Comparison of ENCODE assay signal across 7 cellular contexts in the genomic region with DNA sequence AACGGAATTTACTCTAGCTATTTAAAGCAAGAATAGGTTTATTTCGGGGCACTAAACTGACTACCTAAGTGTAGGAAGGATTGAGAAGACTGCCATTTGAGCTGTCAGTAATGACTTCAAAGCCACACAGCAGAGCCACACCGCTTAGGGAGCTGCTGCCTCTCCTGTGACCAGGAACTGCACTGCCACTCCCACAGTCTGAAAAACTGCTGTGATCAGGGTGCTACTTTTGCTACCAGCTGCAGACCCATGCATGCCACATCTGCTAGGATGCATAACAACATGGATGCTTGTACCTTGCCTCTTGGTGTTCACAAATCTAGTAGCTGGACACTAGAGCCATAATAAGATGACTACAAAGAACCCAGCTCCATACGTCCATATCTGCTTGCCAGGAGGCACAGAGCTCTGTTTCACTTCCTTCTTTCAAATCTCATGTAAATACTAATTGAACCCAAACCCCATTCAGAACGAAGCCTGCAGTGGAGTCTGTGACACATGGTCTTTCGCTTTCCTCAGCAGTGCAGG. TPM values are rescaled to one million over a fixed set of nuclear protein-coding genes. Genes with fewer than 3 reads are reported as not detected.
DNase-seq lines count a peak whose midpoint lies in the region; ATAC-seq and TF ChIP-seq lines count a peak whose summit lies in the region.

No MANE protein-coding gene starts in this region.

- H3K27ac ChIP-seq in smooth muscle cell (ENCODE audit: low read depth) = no peak overlapping the region

- ATAC-seq in HG02884 (IDR thresholded peaks at IDR 0.05; ENCODE audit: unreplicated experiment) = peak; percentile 76
- no peak for ATAC-seq in activated CD8-positive, alpha-beta T cell treated with anti-CD3 and anti-CD28 coated beads for 36 hours

- no peak overlapping the region for H3K9ac ChIP-seq in smooth muscle cell (ENCODE audit: low read depth)

- 57% methylated on average over 6 of the region's 6 CpGs for WGBS in smooth muscle cell (ENCODE audit: low lambda C conversion rate)

- no peak overlapping the region for H3K27ac Mint-ChIP-seq in activated CD8-positive, alpha-beta T cell treated with anti-CD3 and anti-CD28 coated beads for 36 hours

- POLR2A ChIA-PET in activated CD8-positive, alpha-beta T cell treated with anti-CD3 and anti-CD28 coated beads for 36 hours (lab: Charles Lee) = no interaction called here

- DNase-seq in GM19240 (ENCODE audit: insufficient read length, low spot score) (peak; percentile 31), NOMO-1 (lab: John Stamatoyannopoulos, UW; ENCODE audit: unreplicated experiment in 2 of 2) (peak; percentile 1 to 69), smooth muscle cell (lab: John Stamatoyannopoulos, UW; ENCODE audit: unreplicated experiment) (no peak), NCI-H69 (lab: John Stamatoyannopoulos, UW) (no peak), DMS114 treated with DMSO at 0.1 percent for 48 hours (lab: John Stamatoyannopoulos, UW; ENCODE audit: unreplicated experiment) (no peak)
- DNase-seq in activated CD8-positive, alpha-beta T cell treated with anti-CD3 and anti-CD28 coated beads for 36 hours = no peak

- no peak overlapping the region for H3K4me3 Mint-ChIP-seq in activated CD8-positive, alpha-beta T cell treated with anti-CD3 and anti-CD28 coated beads for 36 hours

- H4K20me1 ChIP-seq in smooth muscle cell (ENCODE audit: low read depth) = peaks cover 25% of the 10 kb centered on the region

- no peak for TF ChIP-seq CTCF in smooth muscle cell (IDR thresholded peaks at IDR 0.05; ENCODE audit: borderline replicate concordance, insufficient read depth, poor library complexity, severe bottlenecking)
- TF ChIP-seq CTCF in activated CD8-positive, alpha-beta T cell treated with anti-CD3 and anti-CD28 coated beads for 36 hours (IDR thresholded peaks at IDR 0.05) = no peak

- no peaks in the 10 kb centered on the region for H3K36me3 Mint-ChIP-seq in activated CD8-positive, alpha-beta T cell treated with anti-CD3 and anti-CD28 coated beads for 36 hours (ENCODE audit: low read depth)

- H3K27me3 ChIP-seq in smooth muscle cell (ENCODE audit: low read depth) = no peaks in the 10 kb centered on the region

- H3K4me1 Mint-ChIP-seq in activated CD8-positive, alpha-beta T cell treated with anti-CD3 and anti-CD28 coated beads for 36 hours (ENCODE audit: low read depth) = peaks cover 6% of the 10 kb centered on the region

- H3K4me1 ChIP-seq in smooth muscle cell (ENCODE audit: low read depth) = peaks cover 18% of the 10 kb centered on the region

- no peaks in the 10 kb centered on the region for H3K36me3 ChIP-seq in smooth muscle cell (ENCODE audit: low read depth)

- intact Hi-C loops in activated CD8-positive, alpha-beta T cell treated with anti-CD3 and anti-CD28 coated beads for 36 hours (cut with micrococcal nuclease) = no loop called here

- H2AFZ ChIP-seq in smooth muscle cell (ENCODE audit: low read depth) = no peak overlapping the region

- peaks cover 7% of the 10 kb centered on the region for H3F3A ChIP-seq in smooth muscle cell (ENCODE audit: low read depth)

- no peaks in the 10 kb centered on the region for H3K9me3 ChIP-seq in smooth muscle cell (replicated peaks; ENCODE audit: low read depth)

- peaks cover 30% of the 10 kb centered on the region for H3K27me3 Mint-ChIP-seq in activated CD8-positive, alpha-beta T cell treated with anti-CD3 and anti-CD28 coated beads for 36 hours

- H3K79me2 ChIP-seq in smooth muscle cell (ENCODE audit: low read depth) = peaks cover 64% of the 10 kb centered on the region

- CTCF ChIA-PET in activated CD8-positive, alpha-beta T cell treated with anti-CD3 and anti-CD28 coated beads for 36 hours (lab: Charles Lee) = interaction anchor here (1.4 kb wide), 1 partner anchor 76 kb away, joined by 3 read pairs; no protein-coding TSS in a partner anchor

- peak overlapping the region; percentile 99 for H3K4me2 ChIP-seq in smooth muscle cell

- H3K4me3 ChIP-seq in smooth muscle cell = peak overlapping the region; percentile 96

- no peaks in the 10 kb centered on the region for H3K9me3 Mint-ChIP-seq in activated CD8-positive, alpha-beta T cell treated with anti-CD3 and anti-CD28 coated beads for 36 hours

RNA-seq across cellular contexts. Expression of gene DSG2, which starts 2.2 kb away (rescaled TPM):
- 136 and 138 TPM in 2 replicates for total RNA-seq in smooth muscle cell
- 53.9 and 70.9 TPM in 2 replicates for polyA plus RNA-seq in smooth muscle cell
- total RNA-seq in activated CD8-positive, alpha-beta T cell treated with anti-CD3 and anti-CD28 coated beads for 36 hours = under 1 TPM; 0.41 to 0.43 TPM

RNA-seq across cellular contexts. Expression of gene DSG3, which starts 52.7 kb away (rescaled TPM):
- total RNA-seq in smooth muscle cell = 42.9 and 44.8 TPM in 2 replicates
- 4.9 and 10.6 TPM in 2 replicates for polyA plus RNA-seq in smooth muscle cell
- total RNA-seq in activated CD8-positive, alpha-beta T cell treated with anti-CD3 and anti-CD28 coated beads for 36 hours = not detected

Comparison
In these comparisons a context has a peak if more than half of its experiments do, and no peak if none do; other contexts are left out.
1. DNase-seq: peak in GM19240 (single experiment) and NOMO-1 (2 of 2); none in smooth muscle cell (single experiment), activated CD8-positive, alpha-beta T cell treated with anti-CD3 and anti-CD28 coated beads for 36 hours (single experiment), NCI-H69 (single experiment) and DMS114 treated with DMSO at 0.1 percent for 48 hours (single experiment).
2. RNA of gene DSG2, which starts 2.2 kb away (total RNA-seq): 136 to 138 TPM in smooth muscle cell; 0.41 to 0.43 TPM in activated CD8-positive, alpha-beta T cell treated with anti-CD3 and anti-CD28 coated beads for 36 hours; every median in the first group is over 10 times any median in the second.
3. RNA of gene DSG3, which starts 52.7 kb away (total RNA-seq): 42.9 to 44.8 TPM in smooth muscle cell; not detected in activated CD8-positive, alpha-beta T cell treated with anti-CD3 and anti-CD28 coated beads for 36 hours; every median in the first group is over 10 times any median in the second.